12 cellular contexts compared by ENCODE assay signal in genomic region chr11:119025099-119025473, GRCh38. TPM values are rescaled to one million over a fixed set of nuclear protein-coding genes. Genes with fewer than 3 reads are reported as not detected.
DNase-seq lines count a peak whose midpoint lies in the region; ATAC-seq and TF ChIP-seq lines count a peak whose summit lies in the region.
"Had no signal": no experiment of that assay in that cellular context is flagged by ENCODE, and none has a peak within 500 bp of the region (broad histone marks: within the 10 kb centered on the region; RNA-seq: fewer than 3 reads in every experiment).

No MANE protein-coding gene starts in this region.

- intact Hi-C loops in activated CD4-positive, alpha-beta T cell treated with anti-CD3 and anti-CD28 coated beads for 36 hours (cut with DNase I, micrococcal nuclease) = no loop called here

- H2AFZ ChIP-seq in trophoblast cell (ENCODE audit: insufficient read depth, low read length, poor library complexity) = no peak overlapping the region

- no peak overlapping the region for H3K4me3 Mint-ChIP-seq in activated CD4-positive, alpha-beta T cell treated with anti-CD3 and anti-CD28 coated beads for 36 hours
- no peak overlapping the region for H3K4me3 Mint-ChIP-seq in CD8-positive, alpha-beta memory T cell
- H3K4me3 Mint-ChIP-seq: stimulated activated memory B cell treated with anti-CD40 and anti-IgM and Interleukin-4, amounts not matched to agents 10 μg/mL and 1 μg/mL and 100 μg/mL, for 72 hours had no signal

- H3K79me2 ChIP-seq in trophoblast cell (ENCODE audit: control insufficient read depth, insufficient read depth, low read length, poor library complexity) = peaks cover 6% of the 10 kb centered on the region

- ATAC-seq in activated CD4-positive, alpha-beta T cell treated with anti-CD3 and anti-CD28 coated beads for 36 hours = no peak
- ATAC-seq: stimulated activated memory B cell treated with anti-CD40 and anti-IgM and Interleukin-4, amounts not matched to agents 10 μg/mL and 1 μg/mL and 100 μg/mL, for 72 hours had no signal

- H3K27me3 Mint-ChIP-seq in activated CD4-positive, alpha-beta T cell treated with anti-CD3 and anti-CD28 coated beads for 36 hours = no peaks in the 10 kb centered on the region
- no peaks in the 10 kb centered on the region for H3K27me3 Mint-ChIP-seq in CD8-positive, alpha-beta memory T cell
- H3K27me3 Mint-ChIP-seq: stimulated activated memory B cell treated with anti-CD40 and anti-IgM and Interleukin-4, amounts not matched to agents 10 μg/mL and 1 μg/mL and 100 μg/mL, for 72 hours had no signal

- peak overlapping the region; percentile 22 for H3K27ac Mint-ChIP-seq in activated CD4-positive, alpha-beta T cell treated with anti-CD3 and anti-CD28 coated beads for 36 hours
- peak overlapping the region in 7 of 8 donors; percentile 45 to 93 (median 70) for H3K27ac Mint-ChIP-seq in CD8-positive, alpha-beta memory T cell

- peaks cover 55% of the 10 kb centered on the region for H3K4me1 Mint-ChIP-seq in activated CD4-positive, alpha-beta T cell treated with anti-CD3 and anti-CD28 coated beads for 36 hours
- peaks cover 40 to 57% (median 47%) of the 10 kb centered on the region in 3 donors for H3K4me1 Mint-ChIP-seq in CD8-positive, alpha-beta memory T cell

- H4K91ac ChIP-seq in trophoblast cell (ENCODE audit: low read depth, low read length) = no peak overlapping the region

- H3K4me2 ChIP-seq in trophoblast cell (ENCODE audit: low read length) = no peak overlapping the region

- H3K9me3 Mint-ChIP-seq in activated CD4-positive, alpha-beta T cell treated with anti-CD3 and anti-CD28 coated beads for 36 hours (ENCODE audit: low read depth) = no peaks in the 10 kb centered on the region
- H3K9me3 Mint-ChIP-seq in CD8-positive, alpha-beta memory T cell = no peaks in the 10 kb centered on the region
- H3K9me3 Mint-ChIP-seq: stimulated activated memory B cell treated with anti-CD40 and anti-IgM and Interleukin-4, amounts not matched to agents 10 μg/mL and 1 μg/mL and 100 μg/mL, for 72 hours had no signal

- H3K79me1 ChIP-seq in trophoblast cell (ENCODE audit: low read length) = peaks cover 1% of the 10 kb centered on the region

- H2BK5ac ChIP-seq in trophoblast cell (ENCODE audit: low read depth, low read length, poor library complexity) = peak overlapping the region; percentile 34

- H3K14ac ChIP-seq in trophoblast cell (ENCODE audit: low read length) = no peak overlapping the region

- CTCF ChIA-PET in activated CD4-positive, alpha-beta T cell treated with anti-CD3 and anti-CD28 coated beads for 36 hours (lab: Charles Lee) = interaction anchor here (0.6 to 1.2 kb wide), 4 partner anchors 11 to 144 kb away, joined by 3 read pairs; no protein-coding TSS in a partner anchor
- CTCF ChIA-PET in CD8-positive, alpha-beta memory T cell (lab: Charles Lee) = no interaction called here

- H3K18ac ChIP-seq in trophoblast cell (ENCODE audit: low read length) = no peak overlapping the region

- peaks cover 55% of the 10 kb centered on the region for H3K36me3 Mint-ChIP-seq in activated CD4-positive, alpha-beta T cell treated with anti-CD3 and anti-CD28 coated beads for 36 hours (ENCODE audit: low read depth)
- H3K36me3 Mint-ChIP-seq in CD8-positive, alpha-beta memory T cell = peaks cover 5 to 61% (median 11%) of the 10 kb centered on the region in 3 donors

- no peak overlapping the region for H3K27ac ChIP-seq in CD8-positive, alpha-beta memory T cell (ENCODE audit: low read depth, low read length)
- H3K27ac ChIP-seq in duodenal mucosa (ENCODE audit: low read depth, low read length) (no peak overlapping the region), trophoblast cell (ENCODE audit: low read depth, low read length) (peak overlapping the region; percentile 60)

- no peak overlapping the region for H4K8ac ChIP-seq in trophoblast cell (ENCODE audit: low read depth, low read length)

- H3K27me3 ChIP-seq in CD8-positive, alpha-beta memory T cell (ENCODE audit: insufficient read depth, low read length, poor library complexity, severe bottlenecking) = no peaks in the 10 kb centered on the region
- no peaks in the 10 kb centered on the region for H3K27me3 ChIP-seq in duodenal mucosa (ENCODE audit: control insufficient read depth in 1 of 2, insufficient read depth in 2 of 2, low read length in 2 of 2)
- H3K27me3 ChIP-seq in trophoblast cell (ENCODE audit: insufficient read depth, low read length) = no peaks in the 10 kb centered on the region

- no peak overlapping the region for H4K12ac ChIP-seq in trophoblast cell (ENCODE audit: low read depth, low read length)

- H3K4me1 ChIP-seq in CD8-positive, alpha-beta memory T cell (ENCODE audit: insufficient read depth, low read length) = peaks cover 39% of the 10 kb centered on the region
- peaks cover 67 to 84% of the 10 kb centered on the region in 2 donors for H3K4me1 ChIP-seq in duodenal mucosa (ENCODE audit: control insufficient read depth in 1 of 2, insufficient read depth in 2 of 2, low read length in 2 of 2)
- H3K4me1 ChIP-seq in trophoblast cell (ENCODE audit: control insufficient read depth in 1 of 2, insufficient read depth in 2 of 2, low read length in 2 of 2) = peaks cover 32 to 45% of the 10 kb centered on the region in 2 experiments

- peak; percentile 31 for DNase-seq in activated CD4-positive, alpha-beta T cell treated with anti-CD3 and anti-CD28 coated beads for 36 hours
- no peak for DNase-seq in activated CD4-positive, alpha-beta T cell treated with anti-CD3 and anti-CD28 coated beads, Interleukin-2, amount 50 U/mL, for 4 hours
- DNase-seq in CD8-positive, alpha-beta memory T cell = no peak
- no peak for DNase-seq in trophoblast cell
- DNase-seq in DMS 273 (lab: John Stamatoyannopoulos, UW; ENCODE audit: unreplicated experiment) = no peak
- no peak for DNase-seq in GM10266 (ENCODE audit: extremely low spot score)
- DNase-seq in NCI-H146 treated with DMSO at 0.1 percent for 48 hours (lab: John Stamatoyannopoulos, UW; ENCODE audit: unreplicated experiment) = no peak
- DNase-seq: activated effector memory CD4-positive, alpha-beta T cell treated with Interleukin-2 at 50 U/mL for 16 hours; NCI-H1092; stimulated activated CD4-positive, alpha-beta T cell treated with anti-CD3 and anti-CD28 coated beads, Interleukin-4, amount 100 ng/mL, for 24 hours had no signal

- POLR2A ChIA-PET in activated CD4-positive, alpha-beta T cell treated with anti-CD3 and anti-CD28 coated beads for 36 hours (lab: Charles Lee) = no interaction called here
- POLR2A ChIA-PET in CD8-positive, alpha-beta memory T cell (lab: Charles Lee) = no interaction called here

- H3K4me3 ChIP-seq in CD8-positive, alpha-beta memory T cell (ENCODE audit: low read length) = no peak overlapping the region
- H3K4me3 ChIP-seq in duodenal mucosa (ENCODE audit: low read depth in 1 of 2, low read length in 2 of 2) = peak overlapping the region; percentile 89 to 93
- peak overlapping the region; percentile 11 for H3K4me3 ChIP-seq in trophoblast cell (ENCODE audit: low read depth, low read length)

- H3K4ac ChIP-seq in trophoblast cell (ENCODE audit: low read depth, low read length) = no peak overlapping the region

- WGBS in trophoblast cell (ENCODE audit: extremely low coverage, insufficient coverage, insufficient read length) = no CpG with 5 or more reads among the region's 5 CpGs

- no peak overlapping the region for H2AK5ac ChIP-seq in trophoblast cell (ENCODE audit: low read length)

- TF ChIP-seq CTCF in GM10266 (IDR thresholded peaks at IDR 0.05; ENCODE audit: control insufficient read depth, insufficient read depth, low read depth, missing control alignments) = no peak

- peaks cover 30% of the 10 kb centered on the region for H3K36me3 ChIP-seq in CD8-positive, alpha-beta memory T cell (ENCODE audit: insufficient read depth, low read length)
- H3K36me3 ChIP-seq in duodenal mucosa (ENCODE audit: control insufficient read depth in 1 of 2, insufficient read depth in 2 of 2, low read length in 2 of 2) (peaks cover 12 to 44% of the 10 kb centered on the region in 2 donors), trophoblast cell (ENCODE audit: control insufficient read depth in 1 of 2, insufficient read depth in 2 of 2, low read length in 2 of 2) (peaks cover 34 to 47% of the 10 kb centered on the region in 2 experiments)

- no peak overlapping the region for H3K23ac ChIP-seq in trophoblast cell (ENCODE audit: low read length)

- H3K9me3 ChIP-seq in CD8-positive, alpha-beta memory T cell (ENCODE audit: low read length) = no peaks in the 10 kb centered on the region
- H3K9me3 ChIP-seq in duodenal mucosa (ENCODE audit: control insufficient read depth in 1 of 2, low read length in 2 of 2) (no peaks in the 10 kb centered on the region), trophoblast cell (ENCODE audit: insufficient read depth, low read depth, low read length) (peaks cover 2% of the 10 kb centered on the region)

- peak overlapping the region; percentile 1 to 56 for H3K9ac ChIP-seq in duodenal mucosa (ENCODE audit: low read depth in 1 of 2, low read length in 2 of 2)
- no peak overlapping the region for H3K9ac ChIP-seq in trophoblast cell (ENCODE audit: low read length)

- H2BK120ac ChIP-seq in trophoblast cell (ENCODE audit: insufficient read depth, low read length, poor library complexity) = peak overlapping the region; percentile 20

- peak overlapping the region; percentile 23 for H2BK12ac ChIP-seq in trophoblast cell (ENCODE audit: low read length)

RNA-seq across cellular contexts. Expression of gene SLC37A4, which starts 5.6 kb away (rescaled TPM):
- 10 to 100 TPM; 26.2 to 36.2 TPM for total RNA-seq in activated CD4-positive, alpha-beta T cell treated with anti-CD3 and anti-CD28 coated beads for 36 hours
- total RNA-seq in CD8-positive, alpha-beta memory T cell = 10 to 100 TPM; 22.7 to 28.5 TPM
- 11.3 TPM for polyA plus RNA-seq in CD8-positive, alpha-beta memory T cell
- polyA plus RNA-seq in trophoblast cell (2013) = 22.4 and 23.1 TPM in 2 replicates

RNA-seq across cellular contexts. Expression of gene TRAPPC4, which starts 6.5 kb away (rescaled TPM):
- 10 to 100 TPM; 62.2 to 81.9 TPM for total RNA-seq in activated CD4-positive, alpha-beta T cell treated with anti-CD3 and anti-CD28 coated beads for 36 hours
- total RNA-seq in CD8-positive, alpha-beta memory T cell = 100 to 1,000 TPM; 154 TPM
- polyA plus RNA-seq in CD8-positive, alpha-beta memory T cell = 125 TPM
- polyA plus RNA-seq in trophoblast cell (2013) = 64.3 and 64.9 TPM in 2 replicates

RNA-seq across cellular contexts. Expression of gene RPS25, which starts 6.9 kb away (rescaled TPM):
- total RNA-seq in activated CD4-positive, alpha-beta T cell treated with anti-CD3 and anti-CD28 coated beads for 36 hours = 1,000 to 10,000 TPM; 1,590 to 1,820 TPM
- total RNA-seq in CD8-positive, alpha-beta memory T cell = 1,000 to 10,000 TPM; 1,415 to 1,447 TPM
- polyA plus RNA-seq in CD8-positive, alpha-beta memory T cell = 4,526 TPM
- polyA plus RNA-seq in trophoblast cell (2013) = 1,849 and 1,855 TPM in 2 replicates

RNA-seq across cellular contexts. Expression of gene CENATAC, which starts 27.1 kb away (rescaled TPM):
- 10 to 100 TPM; 23.7 to 26.2 TPM for total RNA-seq in activated CD4-positive, alpha-beta T cell treated with anti-CD3 and anti-CD28 coated beads for 36 hours
- 10 to 100 TPM; 29.1 to 34.6 TPM for total RNA-seq in CD8-positive, alpha-beta memory T cell
- 10.1 TPM for polyA plus RNA-seq in CD8-positive, alpha-beta memory T cell
- 20.6 and 22.3 TPM in 2 replicates for polyA plus RNA-seq in trophoblast cell (2013)

RNA-seq across cellular contexts. Expression of gene HYOU1, which starts 31.9 kb away (rescaled TPM):
- total RNA-seq in activated CD4-positive, alpha-beta T cell treated with anti-CD3 and anti-CD28 coated beads for 36 hours = 100 to 1,000 TPM; 104 to 114 TPM
- 100 to 1,000 TPM; 181 TPM for total RNA-seq in CD8-positive, alpha-beta memory T cell
- polyA plus RNA-seq in CD8-positive, alpha-beta memory T cell = 33.4 TPM
- polyA plus RNA-seq in trophoblast cell (2013) = 230 and 246 TPM in 2 replicates
